ENCODE assay signal across 8 cellular contexts in genomic region chr5:75236322-75237316, GRCh38. TPM values are rescaled to one million over a fixed set of nuclear protein-coding genes. Genes with fewer than 3 reads are reported as not detected.
DNase-seq lines count a peak whose midpoint lies in the region; ATAC-seq, FAIRE-seq and TF ChIP-seq lines count a peak whose summit lies in the region.

TSS of gene ANKRD31 (minus strand) at chr5:75236878. CDS start at chr5:75236686, 192 bp downstream.

- intact Hi-C loops in activated T-helper 2 cell treated with anti-CD3 and anti-CD28 coated beads, Interferon-gamma antibody, Interleukin-2, Interleukin-4, amounts not matched to agents 10 μg/mL and 5 μg/mL and 100 μg/mL, durations not matched to agents 14 hours and 24 hours and 36 hours (cut with micrococcal nuclease), result loop anchor here (1.0 to 5.0 kb wide), 11 partner anchors 100 to 1020 kb away; partner anchors contain the start of genes CERT1, GCNT4, GFM2 and NSA2

- H3K4me3 ChIP-seq in fibroblast of pulmonary artery (replicated peaks; ENCODE audit: low read depth, low read length), result peak within 1 kb of the TSS; percentile 78

- peak within 1 kb of the TSS; percentile 88 for H3K27ac Mint-ChIP-seq in activated T-helper 2 cell treated with anti-CD3 and anti-CD28 coated beads, Interferon-gamma antibody, Interleukin-2, Interleukin-4, amounts not matched to agents 10 μg/mL and 5 μg/mL and 100 μg/mL, durations not matched to agents 14 hours and 24 hours and 36 hours
- H3K27ac Mint-ChIP-seq in nephron, result peak within 1 kb of the TSS; percentile 54 to 95 (median 89)

- ATAC-seq in GM21723 (IDR thresholded peaks at IDR 0.05; ENCODE audit: unreplicated experiment), result peak; percentile 99
- ATAC-seq in stimulated activated naive CD8-positive, alpha-beta T cell treated with anti-CD3 and anti-CD28 coated beads, Interleukin-15, Interleukin-2, amounts not matched to agents 100 U/mL and 50 U/mL, for 24 hours, result peak; percentile 97

- peaks cover 8% of the 10 kb centered on the region for H3K4me1 Mint-ChIP-seq in activated T-helper 2 cell treated with anti-CD3 and anti-CD28 coated beads, Interferon-gamma antibody, Interleukin-2, Interleukin-4, amounts not matched to agents 10 μg/mL and 5 μg/mL and 100 μg/mL, durations not matched to agents 14 hours and 24 hours and 36 hours (ENCODE audit: low read depth)
- H3K4me1 Mint-ChIP-seq in nephron, result peaks cover 4% of the 10 kb centered on the region

- peak; percentile 74 for DNase-seq in Daoy (ENCODE audit: low read depth)
- peak; percentile 96 for DNase-seq in KG1 (lab: John Stamatoyannopoulos, UW)
- peak; percentile 33 for DNase-seq in RCC 7860 (ENCODE audit: low spot score)
- peak; percentile 83 for DNase-seq in activated T-helper 2 cell treated with anti-CD3 and anti-CD28 coated beads, Interferon-gamma antibody, Interleukin-2, Interleukin-4, amounts not matched to agents 10 μg/mL and 5 μg/mL and 100 μg/mL, durations not matched to agents 14 hours and 24 hours and 36 hours (ENCODE audit: low spot score)
- peak; percentile 74 for DNase-seq in fibroblast of pulmonary artery (ENCODE audit: low read depth)
- DNase-seq in stimulated activated naive CD8-positive, alpha-beta T cell treated with anti-CD3 and anti-CD28 coated beads, Interleukin-15, Interleukin-2, amounts not matched to agents 100 U/mL and 50 U/mL, for 24 hours, result peak; percentile 93

- TF ChIP-seq CTCF in fibroblast of pulmonary artery (IDR thresholded peaks at IDR 0.05; ENCODE audit: low read length, missing control alignments) (peak; percentile 17), nephron (IDR thresholded peaks at IDR 0.05; ENCODE audit: unreplicated experiment in 3 of 3) (peak; percentile 85 to 95 (median 92))

- FAIRE-seq in RCC 7860 (lab: Jason Lieb, UNC), result no peak

- H3K9me3 Mint-ChIP-seq in activated T-helper 2 cell treated with anti-CD3 and anti-CD28 coated beads, Interferon-gamma antibody, Interleukin-2, Interleukin-4, amounts not matched to agents 10 μg/mL and 5 μg/mL and 100 μg/mL, durations not matched to agents 14 hours and 24 hours and 36 hours, result no peaks in the 10 kb centered on the region
- no peaks in the 10 kb centered on the region for H3K9me3 Mint-ChIP-seq in nephron

- peak within 1 kb of the TSS; percentile 91 for H3K4me3 Mint-ChIP-seq in activated T-helper 2 cell treated with anti-CD3 and anti-CD28 coated beads, Interferon-gamma antibody, Interleukin-2, Interleukin-4, amounts not matched to agents 10 μg/mL and 5 μg/mL and 100 μg/mL, durations not matched to agents 14 hours and 24 hours and 36 hours (ENCODE audit: low read depth)
- peak within 1 kb of the TSS; percentile 92 to 98 (median 96) for H3K4me3 Mint-ChIP-seq in nephron

- no peaks in the 10 kb centered on the region for H3K36me3 Mint-ChIP-seq in activated T-helper 2 cell treated with anti-CD3 and anti-CD28 coated beads, Interferon-gamma antibody, Interleukin-2, Interleukin-4, amounts not matched to agents 10 μg/mL and 5 μg/mL and 100 μg/mL, durations not matched to agents 14 hours and 24 hours and 36 hours (ENCODE audit: low read depth)
- no peaks in the 10 kb centered on the region for H3K36me3 Mint-ChIP-seq in nephron (ENCODE audit: low read depth)

- H3K27me3 Mint-ChIP-seq in activated T-helper 2 cell treated with anti-CD3 and anti-CD28 coated beads, Interferon-gamma antibody, Interleukin-2, Interleukin-4, amounts not matched to agents 10 μg/mL and 5 μg/mL and 100 μg/mL, durations not matched to agents 14 hours and 24 hours and 36 hours (ENCODE audit: low read depth), result no peaks in the 10 kb centered on the region
- no peaks in the 10 kb centered on the region for H3K27me3 Mint-ChIP-seq in nephron (ENCODE audit: low read depth)

RNA-seq across cellular contexts. Expression of gene ANKRD31, which starts in this region (rescaled TPM):
- total RNA-seq in Daoy (2014; rRNA removed; shearing (Covaris generic)), result 0.11 TPM in 1 of 2 replicates, not detected in the other
- total RNA-seq in activated T-helper 2 cell treated with anti-CD3 and anti-CD28 coated beads, Interferon-gamma antibody, Interleukin-2, Interleukin-4, amounts not matched to agents 10 μg/mL and 5 μg/mL and 100 μg/mL, durations not matched to agents 14 hours and 24 hours and 36 hours, result 0.11 and 0.28 TPM in 2 replicates

Comparison
In these comparisons a context has a peak if more than half of its experiments do, and no peak if none do; other contexts are left out.
1. Peak in every context shown above with its lines: DNase-seq, ATAC-seq and H3K4me3 ChIP-seq.
2. Peak in DNase-seq in Daoy; RNA of the gene not detected or under 1 TPM.
3. Peak in DNase-seq in activated T-helper 2 cell treated with anti-CD3 and anti-CD28 coated beads, Interferon-gamma antibody, Interleukin-2, Interleukin-4, amounts not matched to agents 10 μg/mL and 5 μg/mL and 100 μg/mL, durations not matched to agents 14 hours and 24 hours and 36 hours; RNA of the gene not detected or under 1 TPM.
4. DNase-seq: peak in every context shown above with its lines; median percentile 96 in KG1; 93 in stimulated activated naive CD8-positive, alpha-beta T cell treated with anti-CD3 and anti-CD28 coated beads, Interleukin-15, Interleukin-2, amounts not matched to agents 100 U/mL and 50 U/mL, for 24 hours; 83 in activated T-helper 2 cell treated with anti-CD3 and anti-CD28 coated beads, Interferon-gamma antibody, Interleukin-2, Interleukin-4, amounts not matched to agents 10 μg/mL and 5 μg/mL and 100 μg/mL, durations not matched to agents 14 hours and 24 hours and 36 hours; 74 in Daoy; 74 in fibroblast of pulmonary artery; 33 in RCC 7860.